Comparison of ENCODE assay signal across 8 cellular contexts in the genomic region with DNA sequence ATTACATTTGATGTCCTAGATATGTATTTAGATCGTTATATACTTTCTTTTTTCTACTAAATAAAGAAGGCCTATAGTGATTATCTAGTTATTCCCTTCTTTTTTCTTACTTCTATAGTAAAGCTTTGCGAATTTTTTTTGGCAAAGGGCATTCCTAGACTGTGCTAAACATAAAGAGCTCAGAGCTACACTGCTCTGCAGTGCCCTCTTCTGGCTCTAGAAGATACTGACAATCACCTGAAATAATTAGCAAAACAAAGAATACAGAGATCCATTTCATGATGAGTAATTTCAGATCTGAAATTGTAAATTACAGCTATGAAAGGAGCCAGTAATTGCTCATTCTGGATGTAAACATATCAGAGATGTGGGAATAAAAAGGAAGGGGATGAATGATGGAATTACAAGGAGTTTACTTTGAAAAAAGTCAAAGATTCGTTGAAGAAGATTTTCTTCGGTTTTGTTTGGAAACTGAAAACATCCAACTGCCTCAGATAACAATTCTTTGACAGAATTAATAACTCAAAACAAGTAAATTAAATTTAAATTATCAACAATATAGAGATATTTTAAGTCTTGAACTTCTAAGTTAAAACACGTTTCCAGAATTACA.
DNase-seq lines count a peak whose midpoint lies in the region; ATAC-seq, FAIRE-seq and TF ChIP-seq lines count a peak whose summit lies in the region.

No MANE protein-coding gene starts in this region.

- H3K14ac ChIP-seq in H9 (ENCODE audit: insufficient read depth, low read length) = no peak overlapping the region

- H3K9me3 Mint-ChIP-seq in H9 (peaks cover 0 to 3% of the 10 kb centered on the region in 2 experiments; a peak in 1 of 5 replicates), neural progenitor cell (no peaks in the 10 kb centered on the region)

- H3K4me3 Mint-ChIP-seq in H9 = no peak overlapping the region
- no peak overlapping the region for H3K4me3 Mint-ChIP-seq in neural progenitor cell

- no CpG with 5 or more reads among the region's 5 CpGs for WGBS in H9 (ENCODE audit: extremely low coverage, insufficient read length, low lambda C conversion rate)

- H3K27ac ChIP-seq in H9 (ENCODE audit: insufficient read length, low read depth, low read length) = no peak overlapping the region
- H3K27ac ChIP-seq in SU-DHL-6 (ENCODE audit: low read depth, low read length) = no peak overlapping the region
- H3K27ac ChIP-seq in neural progenitor cell = no peak overlapping the region

- H2BK120ac ChIP-seq in H9 (ENCODE audit: low read depth, low read length, poor library complexity, severe bottlenecking) = no peak overlapping the region

- DNase-seq in H9 = no peak
- peak; percentile 48 for DNase-seq in M059J (ENCODE audit: low read depth)
- DNase-seq in fibroblast of gingiva (ENCODE audit: low read depth) = peak; percentile 17
- DNase-seq in neural progenitor cell (ENCODE audit: low spot score) = peak; percentile 73

- H3K4me1 ChIP-seq in H9 (ENCODE audit: insufficient read depth, low read length) = no peaks in the 10 kb centered on the region; the same call in 1 of the 2 replicates
- H3K4me1 ChIP-seq in neural progenitor cell = no peaks in the 10 kb centered on the region

- no peak overlapping the region for H3K56ac ChIP-seq in H9 (ENCODE audit: insufficient read length, low read depth, low read length)

- H2AK5ac ChIP-seq in H9 (ENCODE audit: insufficient read length, low read length) = no peak overlapping the region

- ATAC-seq in HG02840 (IDR thresholded peaks at IDR 0.05; ENCODE audit: low FRiP score, unreplicated experiment) = no peak

- H3K9me3 ChIP-seq in H9 (ENCODE audit: control insufficient read depth, low read depth, low read length) = no peaks in the 10 kb centered on the region
- H3K9me3 ChIP-seq in SU-DHL-6 (ENCODE audit: insufficient read depth, low read length) = no peaks in the 10 kb centered on the region
- no peaks in the 10 kb centered on the region for H3K9me3 ChIP-seq in neural progenitor cell (ENCODE audit: low read depth)

- H3K9me2 ChIP-seq in SU-DHL-6 (replicated peaks; ENCODE audit: insufficient read depth, low read length) = no peaks in the 10 kb centered on the region

- H2BK5ac ChIP-seq in H9 (ENCODE audit: insufficient read length, low read length) = no peak overlapping the region

- no peak overlapping the region for H2AFZ ChIP-seq in H9 (ENCODE audit: low read length)
- no peak overlapping the region for H2AFZ ChIP-seq in SU-DHL-6 (ENCODE audit: low read depth, low read length, severe bottlenecking)
- no peak overlapping the region for H2AFZ ChIP-seq in neural progenitor cell (replicated peaks)

- H4K91ac ChIP-seq in H9 (ENCODE audit: insufficient read length, low read depth, low read length) = no peak overlapping the region

- no peak overlapping the region for H2BK12ac ChIP-seq in H9 (ENCODE audit: insufficient read length, low read depth, low read length)

- no peak overlapping the region for H3K18ac ChIP-seq in H9 (ENCODE audit: insufficient read length, low read depth, low read length)

- H4K20me1 ChIP-seq in H9 (ENCODE audit: control insufficient read depth, insufficient read depth, insufficient read length) (no peaks in the 10 kb centered on the region), SU-DHL-6 (ENCODE audit: low read depth, low read length) (no peaks in the 10 kb centered on the region), neural progenitor cell (ENCODE audit: low read depth) (no peaks in the 10 kb centered on the region)

- H3K4me1 Mint-ChIP-seq in H9 (peaks cover 4 to 9% of the 10 kb centered on the region in 2 experiments), neural progenitor cell (no peaks in the 10 kb centered on the region)

- TF ChIP-seq CTCF in H9 (conservative IDR thresholded peaks at IDR 0.05) (peak; percentile 84), SU-DHL-6 (IDR thresholded peaks at IDR 0.05; ENCODE audit: insufficient read depth, low read length, poor library complexity, severe bottlenecking) (peak; percentile 78), neural progenitor cell (IDR thresholded peaks at IDR 0.05) (peak; percentile 92)

- H3K27ac Mint-ChIP-seq in H9 = no peak overlapping the region
- no peak overlapping the region for H3K27ac Mint-ChIP-seq in neural progenitor cell

- H3K9ac ChIP-seq in H9 (ENCODE audit: extremely low read depth, insufficient read length, low read length) (no peak overlapping the region), SU-DHL-6 (ENCODE audit: low read length) (no peak overlapping the region), neural progenitor cell (no peak overlapping the region)

- no peak overlapping the region for H3K4me2 ChIP-seq in H9 (ENCODE audit: insufficient read depth, insufficient read length, low read length)
- H3K4me2 ChIP-seq in SU-DHL-6 (ENCODE audit: low read depth, low read length, poor library complexity, severe bottlenecking) = no peak overlapping the region
- H3K4me2 ChIP-seq in neural progenitor cell = no peak overlapping the region

- H3K79me2 ChIP-seq in H9 (ENCODE audit: insufficient read depth, low read length) (no peaks in the 10 kb centered on the region), SU-DHL-6 (ENCODE audit: insufficient read depth, low read length) (no peaks in the 10 kb centered on the region), neural progenitor cell (ENCODE audit: low read depth) (no peaks in the 10 kb centered on the region)

- H3K4me3 ChIP-seq in SU-DHL-6 (ENCODE audit: insufficient read depth, low read length, poor library complexity, severe bottlenecking) = no peak overlapping the region
- no peak overlapping the region for H3K4me3 ChIP-seq in neural progenitor cell

- H4K8ac ChIP-seq in H9 (replicated peaks; ENCODE audit: insufficient read length, low read depth, low read length) = no peak overlapping the region

- H3K27me3 ChIP-seq in H9 (ENCODE audit: insufficient read depth, low read length) = no peaks in the 10 kb centered on the region
- no peaks in the 10 kb centered on the region; the same call in 1 of the 2 replicates for H3K27me3 ChIP-seq in SU-DHL-6 (ENCODE audit: low read length)
- no peaks in the 10 kb centered on the region for H3K27me3 ChIP-seq in neural progenitor cell

- no peak overlapping the region for H2BK15ac ChIP-seq in H9 (ENCODE audit: low read depth, low read length)

- H3F3A ChIP-seq in SU-DHL-6 (ENCODE audit: insufficient read depth) (no peaks in the 10 kb centered on the region), neural progenitor cell (ENCODE audit: low read depth) (no peaks in the 10 kb centered on the region)

- no peaks in the 10 kb centered on the region for H3K79me1 ChIP-seq in H9 (ENCODE audit: insufficient read depth, low read depth, low read length, poor library complexity, severe bottlenecking)

- no peak overlapping the region for H2BK20ac ChIP-seq in H9 (ENCODE audit: low read depth, low read length, poor library complexity, severe bottlenecking)

- H4K5ac ChIP-seq in H9 (ENCODE audit: insufficient read length, low read depth, low read length) = no peak overlapping the region

- no peak overlapping the region for H3T11ph ChIP-seq in H9 (ENCODE audit: low read length)

- no peaks in the 10 kb centered on the region for H3K36me3 Mint-ChIP-seq in H9 (ENCODE audit: insufficient read depth in 1 of 3, low read depth in 3 of 3)
- H3K36me3 Mint-ChIP-seq in neural progenitor cell = no peaks in the 10 kb centered on the region

- no peaks in the 10 kb centered on the region for H3K36me3 ChIP-seq in SU-DHL-6 (ENCODE audit: low read length)
- H3K36me3 ChIP-seq in neural progenitor cell = no peaks in the 10 kb centered on the region

- peak; percentile 97 for FAIRE-seq in A204.1 (lab: Jason Lieb, UNC)
- peak; percentile 88 for FAIRE-seq in G401.6 (lab: Jason Lieb, UNC)

- H3K23ac ChIP-seq in H9 (ENCODE audit: insufficient read length, low read depth, low read length) = no peak overlapping the region

- H3K27me3 Mint-ChIP-seq in H9 (ENCODE audit: low read depth) (no peaks in the 10 kb centered on the region), neural progenitor cell (ENCODE audit: insufficient read depth, low read depth) (no peaks in the 10 kb centered on the region)

- no peak overlapping the region for H3K4ac ChIP-seq in H9 (ENCODE audit: low read depth, low read length)

- H3K23me2 ChIP-seq in H9 (ENCODE audit: insufficient read length, low read depth, low read length, poor library complexity, severe bottlenecking) = no peaks in the 10 kb centered on the region
